Comparison of ENCODE assay signal across 8 cellular contexts in the genomic region with DNA sequence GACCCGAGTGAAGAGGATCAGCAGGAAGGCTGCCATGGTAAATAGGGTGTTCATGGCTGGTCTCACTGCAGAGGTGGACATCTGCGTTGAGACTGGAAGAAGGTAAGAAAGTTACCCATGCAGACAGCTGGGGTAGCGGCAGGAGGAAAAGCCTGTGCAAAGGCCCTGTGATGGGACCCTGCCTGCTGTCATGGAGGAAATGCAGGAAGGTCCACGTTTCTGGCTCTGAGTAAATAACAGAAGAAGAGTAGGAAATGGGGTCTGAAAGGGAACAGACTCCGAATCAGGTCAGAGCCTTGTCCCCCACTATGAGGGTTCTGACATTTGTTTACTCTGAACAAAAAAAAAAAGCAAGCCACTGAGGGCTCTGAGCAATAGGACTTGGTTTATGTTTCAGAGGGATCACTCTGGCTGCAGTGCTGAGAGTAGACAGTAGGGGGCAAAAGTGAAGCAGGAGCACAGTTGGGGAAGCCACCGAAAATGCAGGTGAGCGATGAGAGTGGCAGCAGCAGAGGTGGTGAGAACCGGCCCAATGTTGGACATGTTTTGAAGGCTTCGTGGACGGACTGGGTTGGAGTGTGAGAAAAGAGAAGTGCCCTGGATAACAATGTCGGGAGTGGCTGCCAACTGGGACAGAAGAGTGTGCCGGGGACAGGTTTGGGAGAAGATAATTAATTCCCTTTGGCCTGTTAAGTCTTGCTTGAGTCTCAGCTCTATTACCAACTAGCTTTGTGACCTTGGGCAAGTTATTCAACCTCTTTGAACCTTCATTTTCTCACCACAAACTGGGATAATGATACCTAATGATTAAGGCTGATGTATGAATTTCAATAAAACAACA. TPM values are rescaled to one million over a fixed set of nuclear protein-coding genes. Genes with fewer than 3 reads are reported as not detected.
DNase-seq lines count a peak whose midpoint lies in the region; ATAC-seq and TF ChIP-seq lines count a peak whose summit lies in the region.

No MANE protein-coding gene starts in this region.

- H3K4me3 Mint-ChIP-seq in glutamatergic neuron (ENCODE audit: unreplicated experiment), result no peak overlapping the region

- H3K36me3 Mint-ChIP-seq in glutamatergic neuron (ENCODE audit: unreplicated experiment), result no peaks in the 10 kb centered on the region

- H3K27ac Mint-ChIP-seq in glutamatergic neuron (ENCODE audit: unreplicated experiment), result no peak overlapping the region

- H3K9me3 Mint-ChIP-seq in glutamatergic neuron (ENCODE audit: unreplicated experiment), result peaks cover 5% of the 10 kb centered on the region

- DNase-seq in DMS153 (lab: John Stamatoyannopoulos, UW) (peak; percentile 14), HT-29 (ENCODE audit: low spot score) (peak; percentile 82), SHP77 (lab: John Stamatoyannopoulos, UW) (peak; percentile 41 to 54), glutamatergic neuron (peak; percentile 81), putamen (ENCODE audit: low spot score) (peak; percentile 41), KG1 (lab: John Stamatoyannopoulos, UW) (no peak)
- DNase-seq in activated effector memory CD4-positive, alpha-beta T cell treated with Interleukin-2 at 50 U/mL for 16 hours, result peak; percentile 66

- ATAC-seq in GM21360 (IDR thresholded peaks at IDR 0.05; ENCODE audit: unreplicated experiment), result peak; percentile 84

- H3K4me1 Mint-ChIP-seq in glutamatergic neuron (ENCODE audit: low read depth, unreplicated experiment), result peaks cover 1% of the 10 kb centered on the region

- H3K27me3 Mint-ChIP-seq in glutamatergic neuron (ENCODE audit: unreplicated experiment), result no peaks in the 10 kb centered on the region

- TF ChIP-seq CTCF in glutamatergic neuron (IDR thresholded peaks at IDR 0.05; ENCODE audit: partially characterized antibody, unreplicated experiment), result peak; percentile 81

RNA-seq across cellular contexts. Expression of a gene that starts 57.9 kb away (rescaled TPM):
- total RNA-seq in HT-29 (2014; rRNA removed; shearing (Covaris generic)), result 42.1 and 44.6 TPM in 2 replicates
- 2.2 TPM for total RNA-seq in glutamatergic neuron (ENCODE audit: unreplicated experiment)

Comparison
In these comparisons a context has a peak if more than half of its experiments do, and no peak if none do; other contexts are left out.
1. RNA of a gene that starts 57.9 kb away (total RNA-seq): 42.1 to 44.6 TPM in HT-29; 2.2 TPM in glutamatergic neuron (single experiment); every median in the first group is over 10 times any median in the second.